8 cellular contexts compared by ENCODE assay signal in genomic region chr1:231527586-231528174, GRCh38. TPM values are rescaled to one million over a fixed set of nuclear protein-coding genes. Genes with fewer than 3 reads are reported as not detected.
A peak's percentile ranks its signal among the peaks of the same experiment; 100 is the strongest.
DNase-seq lines count a peak whose midpoint lies in the region; ATAC-seq, FAIRE-seq and TF ChIP-seq lines count a peak whose summit lies in the region.

No MANE protein-coding gene starts in this region.

- H3K27me3 ChIP-seq in CD8-positive, alpha-beta memory T cell (ENCODE audit: insufficient read depth, low read length, poor library complexity, severe bottlenecking) = no peaks in the 10 kb centered on the region
- H3K27me3 ChIP-seq in GM12878 (replicated peaks in 1 of 2; ENCODE audit: control insufficient read depth in 2 of 2, insufficient read depth in 2 of 2, low read length in 1 of 2) (no peaks in the 10 kb centered on the region), right lobe of liver (no peaks in the 10 kb centered on the region)

- RAD21 ChIA-PET in GM12878 (lab: Charles Lee; ENCODE audit: unreplicated experiment) = interaction anchor here (0.7 to 1.5 kb wide), 2 partner anchors 48 to 190 kb away, joined by 3 read pairs; partner anchors contain the start of genes EXOC8 and SPRTN

- peaks cover 35 to 47% (median 46%) of the 10 kb centered on the region in 3 donors for H3K4me1 Mint-ChIP-seq in CD8-positive, alpha-beta memory T cell
- H3K4me1 Mint-ChIP-seq in type B pancreatic cell (ENCODE audit: unreplicated experiment) = peaks cover 17% of the 10 kb centered on the region

- no peaks in the 10 kb centered on the region for H3K9me3 ChIP-seq in CD8-positive, alpha-beta memory T cell (ENCODE audit: low read length)
- H3K9me3 ChIP-seq in GM12878 (replicated peaks; ENCODE audit: control insufficient read depth, insufficient read depth, low read length) (no peaks in the 10 kb centered on the region; the same call in 2 of the 3 replicates), right lobe of liver (no peaks in the 10 kb centered on the region)

- peak overlapping the region; percentile 91 for H3K4me2 ChIP-seq in GM12878 (ENCODE audit: control insufficient read depth, insufficient read depth)

- no peak for FAIRE-seq in GM12878 (lab: Jason Lieb, UNC)

- peak overlapping the region; percentile 94 to 99 (median 97) for H3K4me3 Mint-ChIP-seq in CD8-positive, alpha-beta memory T cell
- H3K4me3 Mint-ChIP-seq in type B pancreatic cell = peak overlapping the region; percentile 99

- peak overlapping the region; percentile 95 to 100 (median 100) for H3K27ac Mint-ChIP-seq in CD8-positive, alpha-beta memory T cell
- H3K27ac Mint-ChIP-seq in type B pancreatic cell = peak overlapping the region; percentile 99

- BruUV-seq in GM12878 (replicated peaks; lab: Mats Ljungman, UMichigan) = TSS peak; percentile 81

- TF ChIP-seq POLR2A in GM12878 (IDR thresholded peaks at IDR 0.05; ENCODE audit: low read depth, low read length) (no peak), right lobe of liver (IDR thresholded peaks at IDR 0.05) (no peak)

- POLR2A ChIA-PET in CD8-positive, alpha-beta memory T cell (lab: Charles Lee) = interaction anchor here (1.0 to 1.3 kb wide), 3 partner anchors 106 to 190 kb away, joined by 3 to 16 read pairs (median 9); partner anchors contain the start of genes EGLN1, EXOC8 and SPRTN
- POLR2A ChIA-PET in GM12878 (lab: Charles Lee) = interaction anchor here (0.6 to 1.4 kb wide), 4 partner anchors 9 to 290 kb away, joined by 3 to 6 read pairs (median 4); partner anchors contain the start of genes EXOC8 and SPRTN
- POLR2A ChIA-PET in GM10248 (lab: Yijun Ruan, JAX) = no interaction called here

- H2AFZ ChIP-seq in GM12878 (ENCODE audit: control insufficient read depth, low read depth, low read length) = peak overlapping the region; percentile 99

- no peak for TF ChIP-seq CTCF in GM12878 (IDR thresholded peaks at IDR 0.05 in 2 of 3, conservative IDR thresholded peaks at IDR 0.05 in 1 of 3; ENCODE audit: control insufficient read depth in 2 of 3, extremely low read depth in 1 of 3, insufficient read depth in 1 of 3, low read depth in 3 of 3, low read length in 3 of 3)
- TF ChIP-seq CTCF in right lobe of liver (IDR thresholded peaks at IDR 0.05) = no peak
- no peak for TF ChIP-seq CTCF in type B pancreatic cell (conservative IDR thresholded peaks at IDR 0.05)
- no peak for TF ChIP-seq CTCF in GM10248 (IDR thresholded peaks at IDR 0.05; ENCODE audit: control extremely low read depth, extremely low read depth, low read depth, missing control alignments)

- TF ChIP-seq RAD21 in GM12878 (IDR thresholded peaks at IDR 0.05; ENCODE audit: insufficient read depth, low read depth, low read length) = no peak

- H3K27ac ChIP-seq in CD8-positive, alpha-beta memory T cell (ENCODE audit: low read depth, low read length) = peak overlapping the region; percentile 95
- H3K27ac ChIP-seq in GM12878 (ENCODE audit: control insufficient read depth, insufficient read depth) = peak overlapping the region; percentile 97
- H3K27ac ChIP-seq in right lobe of liver = peak overlapping the region; percentile 92 to 97 (median 95)

- no peaks in the 10 kb centered on the region for H3K27me3 Mint-ChIP-seq in CD8-positive, alpha-beta memory T cell
- H3K27me3 Mint-ChIP-seq in type B pancreatic cell = no peaks in the 10 kb centered on the region

- H3K4me3 ChIP-seq in CD8-positive, alpha-beta memory T cell (ENCODE audit: low read length) = peak overlapping the region; percentile 77
- H3K4me3 ChIP-seq in GM12878 = peak overlapping the region; percentile 93
- H3K4me3 ChIP-seq in right lobe of liver = peak overlapping the region; percentile 65 to 85 (median 74)

- intact Hi-C loops in GM12878 (cut with micrococcal nuclease; ENCODE audit: unreplicated experiment) (loop anchor here (1.0 kb wide), 1 partner anchor 105 kb away; the partner anchor contains the start of gene EGLN1), right lobe of liver (cut with DNase I) (no loop called here)

- DNase-seq in CD8-positive, alpha-beta memory T cell = no peak
- DNase-seq in GM12878 (ENCODE audit: low read depth, low spot score) (no peak), right lobe of liver (no peak), type B pancreatic cell (ENCODE audit: extremely low spot score, unreplicated experiment) (no peak), GM19240 (ENCODE audit: insufficient read length, low spot score) (no peak), GM10248 (ENCODE audit: extremely low spot score) (no peak)

- TF ChIP-seq EP300 in GM12878 (IDR thresholded peaks at IDR 0.05; ENCODE audit: borderline replicate concordance in 1 of 2, control insufficient read depth in 1 of 2, low read depth in 2 of 2, low read length in 2 of 2) = no peak

- SMC1A ChIA-PET in GM12878 (lab: Charles Lee; ENCODE audit: uncharacterized antibody, unreplicated experiment) = interaction anchor here (0.6 to 1.4 kb wide), 2 partner anchors 18 to 107 kb away, joined by 3 read pairs; no protein-coding TSS in a partner anchor

- no peaks in the 10 kb centered on the region for H3K9me3 Mint-ChIP-seq in CD8-positive, alpha-beta memory T cell
- no peaks in the 10 kb centered on the region for H3K9me3 Mint-ChIP-seq in type B pancreatic cell

- no peaks in the 10 kb centered on the region for H4K20me1 ChIP-seq in GM12878 (ENCODE audit: control insufficient read depth, insufficient read depth)

- peaks cover 3% of the 10 kb centered on the region for H3K36me3 ChIP-seq in CD8-positive, alpha-beta memory T cell (ENCODE audit: insufficient read depth, low read length)
- H3K36me3 ChIP-seq in GM12878 (ENCODE audit: control insufficient read depth in 2 of 2, insufficient read depth in 2 of 2, low read length in 1 of 2) (no peaks in the 10 kb centered on the region; a peak in 1 of 4 replicates), right lobe of liver (no peaks in the 10 kb centered on the region)

- ATAC-seq in GM21381 (IDR thresholded peaks at IDR 0.05; ENCODE audit: unreplicated experiment) (peak; percentile 11), HG03571 (IDR thresholded peaks at IDR 0.05; ENCODE audit: unreplicated experiment) (peak; percentile 9), GM12878 (peak; percentile 35), right lobe of liver (peak in 1 of 4 donors; percentile 5)

- in situ Hi-C loops in GM12878 (cut with MboI) = loop anchor here (5.0 kb wide), 1 partner anchor 110 kb away; no protein-coding TSS in a partner anchor

- H3K9ac ChIP-seq in GM12878 (ENCODE audit: control insufficient read depth, insufficient read depth, low read length) = peak overlapping the region; percentile 82

- 45% methylated on average over 15 of the region's 15 CpGs for WGBS in GM12878 (ENCODE audit: insufficient coverage, insufficient replicate concordance, low lambda C conversion rate, missing lambda C conversion rate)
- WGBS in right lobe of liver (ENCODE audit: insufficient coverage, low coverage, low lambda C conversion rate, missing lambda C conversion rate) = 46% methylated on average over 15 of the region's 15 CpGs

- H3K36me3 Mint-ChIP-seq in CD8-positive, alpha-beta memory T cell = peaks cover 4 to 28% (median 7%) of the 10 kb centered on the region in 3 donors
- H3K36me3 Mint-ChIP-seq in type B pancreatic cell = peaks cover 13% of the 10 kb centered on the region

- H3K79me2 ChIP-seq in GM12878 (ENCODE audit: control insufficient read depth, insufficient read depth, low read length) = peaks cover 30% of the 10 kb centered on the region

- CTCF ChIA-PET in CD8-positive, alpha-beta memory T cell (lab: Charles Lee) = interaction anchor here (0.9 to 1.6 kb wide), 3 partner anchors 31 to 190 kb away, joined by 3 to 8 read pairs (median 6); partner anchors contain the start of genes EGLN1, EXOC8 and SPRTN
- CTCF ChIA-PET in GM12878 (lab: Yijun Ruan, JAX) (interaction anchor here (0.9 to 1.8 kb wide), 3 partner anchors 18 to 190 kb away, joined by 3 to 4 read pairs (median 4); partner anchors contain the start of genes EXOC8 and SPRTN), GM10248 (lab: Yijun Ruan, JAX) (interaction anchor here (1.2 to 1.5 kb wide), 3 partner anchors 10 to 98 kb away, joined by 3 to 7 read pairs (median 4); no protein-coding TSS in a partner anchor)

- H3K4me1 ChIP-seq in CD8-positive, alpha-beta memory T cell (ENCODE audit: insufficient read depth, low read length) = peaks cover 36% of the 10 kb centered on the region
- peaks cover 5% of the 10 kb centered on the region; the same call in 1 of the 2 replicates for H3K4me1 ChIP-seq in GM12878 (ENCODE audit: control insufficient read depth, insufficient read depth, low read length)
- peaks cover 0 to 16% (median 5%) of the 10 kb centered on the region in 4 donors for H3K4me1 ChIP-seq in right lobe of liver

TF ChIP-seq in GM12878, 131 proteins besides CTCF, POLR2A, EP300 and RAD21 (continues in another document):
- TF ChIP-seq, protein P1, sequence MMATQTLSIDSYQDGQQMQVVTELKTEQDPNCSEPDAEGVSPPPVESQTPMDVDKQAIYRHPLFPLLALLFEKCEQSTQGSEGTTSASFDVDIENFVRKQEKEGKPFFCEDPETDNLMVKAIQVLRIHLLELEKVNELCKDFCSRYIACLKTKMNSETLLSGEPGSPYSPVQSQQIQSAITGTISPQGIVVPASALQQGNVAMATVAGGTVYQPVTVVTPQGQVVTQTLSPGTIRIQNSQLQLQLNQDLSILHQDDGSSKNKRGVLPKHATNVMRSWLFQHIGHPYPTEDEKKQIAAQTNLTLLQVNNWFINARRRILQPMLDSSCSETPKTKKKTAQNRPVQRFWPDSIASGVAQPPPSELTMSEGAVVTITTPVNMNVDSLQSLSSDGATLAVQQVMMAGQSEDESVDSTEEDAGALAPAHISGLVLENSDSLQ (IDR thresholded peaks at IDR 0.05) = no peak
- TF ChIP-seq IKZF2 (IDR thresholded peaks at IDR 0.05) = 0 out of 4 replicates have a peak, but pooled peaks of 1 of the 2 experiments have one; percentile 7

RNA-seq across cellular contexts. Expression of gene TSNAX, which starts 0.8 kb away (rescaled TPM):
- 10 to 100 TPM; 48.0 to 49.8 TPM for total RNA-seq in CD8-positive, alpha-beta memory T cell
- polyA plus RNA-seq in CD8-positive, alpha-beta memory T cell = 95.0 TPM
- total RNA-seq in GM12878 (2013; cell fraction: nucleolus; rRNA removed) = 73.1 and 76.7 TPM in 2 replicates
- total RNA-seq in GM12878 (2014; rRNA removed) (25.4 and 29.3 TPM in 2 replicates), GM12878 (2014; rRNA removed; fragmentation: Illumina TruSeq; extraction: Trizol) (46.4 and 47.0 TPM in 2 replicates), GM12878 (2021) (26.5 and 30.3 TPM in 2 replicates), right lobe of liver (10 to 100 TPM; 11.5 to 18.6 (median 13.6) TPM), type B pancreatic cell (ENCODE audit: low replicate concordance) (28.0 and 34.0 TPM in 2 replicates)
- polyA plus RNA-seq in GM12878 (2011; ENCODE audit: low read depth) = 12.0 TPM
- polyA plus RNA-seq in GM12878 (2011; rRNA removed) (27.8 and 43.7 TPM in 2 replicates), GM12878 (2014; fragmentation: Illumina TruSeq; extraction: Trizol) (36.2 and 44.6 TPM in 2 replicates), GM12878 (2014; fragmentation: Nextera tagmentation; extraction: Ambion mirVana) (10 to 100 TPM; 35.0 to 42.4 TPM), GM12878 (2014; rRNA removed) (21.6 and 24.8 TPM in 2 replicates), GM12878 (2016; fragmentation: Nextera tagmentation; extraction: Ambion mirVana) (10 to 100 TPM; 47.0 to 49.7 TPM)
- polyA plus RNA-seq in GM12878 (2011; cell fraction: cytosol; rRNA removed) = 9.5 and 12.0 TPM in 2 replicates
- 6.3 and 10.2 TPM in 2 replicates for polyA plus RNA-seq in GM12878 (2011; cell fraction: nucleus; rRNA removed)
- polyA plus RNA-seq in GM12878 (2012) = 20.5 and 22.8 TPM in 2 replicates
- 43.8 and 47.3 TPM in 2 replicates for polyA minus RNA-seq in GM12878 (2011; rRNA and poly(A)+ RNA removed)
- polyA minus RNA-seq in GM12878 (2011; cell fraction: cytosol; rRNA and poly(A)+ RNA removed) = 8.0 and 9.4 TPM in 2 replicates
- polyA minus RNA-seq in GM12878 (2011; cell fraction: nucleus; rRNA and poly(A)+ RNA removed) = 11.4 and 13.8 TPM in 2 replicates
